9 cellular contexts compared by ENCODE assay signal in genomic region chr15:40040293-40040635, GRCh38. TPM values are rescaled to one million over a fixed set of nuclear protein-coding genes. Genes with fewer than 3 reads are reported as not detected.
DNase-seq lines count a peak whose midpoint lies in the region; ATAC-seq and TF ChIP-seq lines count a peak whose summit lies in the region.
"Had no signal": no experiment of that assay in that cellular context is flagged by ENCODE, and none has a peak within 500 bp of the region (broad histone marks: within the 10 kb centered on the region; RNA-seq: fewer than 3 reads in every experiment).

No MANE protein-coding gene starts in this region.

- H4K20me1 ChIP-seq in DND-41 (ENCODE audit: insufficient read depth, low read length) = peaks cover 4% of the 10 kb centered on the region; the same call in 1 of the 2 replicates

- 74% methylated on average over 6 of the region's 6 CpGs for WGBS in prostate gland

- H3K27me3 Mint-ChIP-seq in chondrocyte (ENCODE audit: low read depth) (no peaks in the 10 kb centered on the region), neural crest cell (ENCODE audit: low read depth) (no peaks in the 10 kb centered on the region)

- ATAC-seq in DND-41 (ENCODE audit: insufficient read depth, low read depth) (no peak; the same call in 2 of the 3 replicates), HG03097 (IDR thresholded peaks at IDR 0.05; ENCODE audit: low FRiP score, unreplicated experiment) (no peak)

- TF ChIP-seq CTCF in DND-41 (IDR thresholded peaks at IDR 0.05; ENCODE audit: borderline replicate concordance, extremely low read depth, low read length, poor library complexity, severe bottlenecking) (no peak), chondrocyte (IDR thresholded peaks at IDR 0.05) (no peak), neural crest cell (conservative IDR thresholded peaks at IDR 0.05) (no peak), prostate gland (IDR thresholded peaks at IDR 0.05) (no peak)

- H3K9me3 Mint-ChIP-seq in chondrocyte (ENCODE audit: low read depth) (no peaks in the 10 kb centered on the region), neural crest cell (no peaks in the 10 kb centered on the region)

- H3K27me3 ChIP-seq in DND-41 (ENCODE audit: insufficient read depth, low read length, poor library complexity) (no peaks in the 10 kb centered on the region), prostate gland (replicated peaks; ENCODE audit: insufficient read depth) (no peaks in the 10 kb centered on the region)

- DNase-seq in DND-41 = peak; percentile 51
- DNase-seq in chondrocyte (ENCODE audit: low spot score) = no peak
- no peak for DNase-seq in neural crest cell (ENCODE audit: low read depth, low spot score)
- DNase-seq in ureter (ENCODE audit: low spot score) = no peak
- DNase-seq in prostate gland (ENCODE audit: low spot score) = no peak
- no peak for DNase-seq in LoVo (ENCODE audit: low spot score)
- DNase-seq: NCI-H2029 treated with DMSO at 0.1 percent for 48 hours had no signal

- H3K36me3 Mint-ChIP-seq in chondrocyte (ENCODE audit: low read depth) (peaks cover 9% of the 10 kb centered on the region), neural crest cell (ENCODE audit: low read depth) (peaks cover 5% of the 10 kb centered on the region)

- H3K4me1 Mint-ChIP-seq in chondrocyte (ENCODE audit: low read depth) (peaks cover 43% of the 10 kb centered on the region), neural crest cell (peaks cover 41% of the 10 kb centered on the region)

- H3K4me3 ChIP-seq in DND-41 (ENCODE audit: low read depth in 1 of 2, low read length in 2 of 2) (peak overlapping the region; percentile 11 to 55; a peak in 3 of 4 replicates), prostate gland (no peak overlapping the region)

- peak overlapping the region; percentile 89 for H3K4me2 ChIP-seq in DND-41 (ENCODE audit: insufficient read depth, low read length)

- peaks cover 63% of the 10 kb centered on the region for H3K79me2 ChIP-seq in DND-41 (ENCODE audit: insufficient read depth, low read length)

- intact Hi-C loops in prostate gland (cut with DNase I) = loop anchor here (10.0 kb wide), 1 partner anchor 385 kb away; no protein-coding TSS in a partner anchor

- H3K27ac Mint-ChIP-seq in chondrocyte (ENCODE audit: unreplicated experiment) (no peak overlapping the region), neural crest cell (ENCODE audit: unreplicated experiment) (peak overlapping the region; percentile 22)

- no peak for TF ChIP-seq POLR2A in prostate gland (IDR thresholded peaks at IDR 0.05)

- H3K27ac ChIP-seq in DND-41 (ENCODE audit: low read length) = peak overlapping the region; percentile 75
- H3K27ac ChIP-seq in KOPT-K1 (ENCODE audit: low read depth, low read length, poor library complexity, severe bottlenecking) = peak overlapping the region; percentile 47
- no peak overlapping the region for H3K27ac ChIP-seq in prostate gland

- H2AFZ ChIP-seq in DND-41 (ENCODE audit: low read depth, low read length) = peak overlapping the region; percentile 7; the same call in 1 of the 2 replicates

- peak overlapping the region; percentile 88 for H3K9ac ChIP-seq in DND-41 (ENCODE audit: low read depth, low read length)

- H3K36me3 ChIP-seq in DND-41 (ENCODE audit: insufficient read depth, low read length) (peaks cover 36% of the 10 kb centered on the region), KOPT-K1 (ENCODE audit: insufficient read depth, low read length) (peaks cover 25% of the 10 kb centered on the region), prostate gland (peaks cover 0 to 4% of the 10 kb centered on the region in 2 donors)

- H3K4me1 ChIP-seq in DND-41 (ENCODE audit: insufficient read depth, low read length) (peaks cover 48% of the 10 kb centered on the region), prostate gland (replicated peaks) (peaks cover 11% of the 10 kb centered on the region)

- H3K4me3 Mint-ChIP-seq in chondrocyte (ENCODE audit: unreplicated experiment) (peak overlapping the region; percentile 43), neural crest cell (peak overlapping the region; percentile 82)

- H3K9me3 ChIP-seq in DND-41 (ENCODE audit: insufficient read depth, low read length, severe bottlenecking) (no peaks in the 10 kb centered on the region), KOPT-K1 (ENCODE audit: insufficient read depth, low read length, poor library complexity, severe bottlenecking) (no peaks in the 10 kb centered on the region), prostate gland (no peaks in the 10 kb centered on the region)

RNA-seq across cellular contexts. Expression of gene SRP14, which starts 1.3 kb away (rescaled TPM):
- 144 to 199 TPM (median 146 TPM) in 3 replicates for total RNA-seq in chondrocyte
- 229 and 234 TPM in 2 replicates for total RNA-seq in neural crest cell
- 157 TPM for total RNA-seq in ureter
- total RNA-seq in prostate gland = 100 to 1,000 TPM; 366 to 428 TPM

Comparison
In these comparisons a context has a peak if more than half of its experiments do, and no peak if none do; other contexts are left out.
1. H3K27ac ChIP-seq: peak in DND-41 (single experiment) and KOPT-K1 (single experiment); none in prostate gland (0 of 2).
2. H3K4me3 ChIP-seq: peak in DND-41 (2 of 2); none in prostate gland (0 of 2).